7 cellular contexts compared by ENCODE assay signal in the genomic region with DNA sequence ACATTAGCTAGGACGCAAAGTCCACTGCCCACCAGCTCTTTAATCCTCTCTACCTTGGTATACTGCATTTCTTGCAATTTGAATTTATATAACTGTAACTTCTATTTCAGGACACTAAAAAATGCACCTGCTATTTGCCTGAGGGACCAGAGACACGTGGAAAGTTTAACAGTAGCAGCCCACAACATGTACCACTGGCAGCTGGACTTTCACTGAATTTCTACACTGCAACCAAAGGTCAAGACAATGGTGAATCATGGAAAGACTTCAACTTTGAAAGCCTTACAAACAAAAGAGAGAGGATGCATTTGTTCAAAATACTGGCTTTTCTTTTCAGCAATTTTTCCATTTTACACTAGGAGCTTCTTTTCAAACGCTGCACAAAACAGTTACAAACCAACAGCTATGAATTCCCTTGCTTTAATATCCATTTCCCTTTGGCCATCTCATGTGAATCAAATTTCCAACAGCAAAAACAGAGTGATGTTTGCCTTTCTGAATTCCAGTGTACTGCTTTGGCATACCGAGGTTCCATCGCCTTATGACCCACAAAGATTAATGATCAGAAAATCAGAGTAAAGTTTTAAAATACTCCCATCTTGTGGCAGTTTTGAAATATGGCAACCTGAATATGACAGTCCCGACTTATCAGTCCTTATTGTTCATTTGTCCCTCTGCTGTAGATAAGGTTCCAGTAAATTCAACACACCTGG. TPM values are rescaled to one million over a fixed set of nuclear protein-coding genes. Genes with fewer than 3 reads are reported as not detected.
DNase-seq lines count a peak whose midpoint lies in the region; ATAC-seq, FAIRE-seq and TF ChIP-seq lines count a peak whose summit lies in the region.

No MANE protein-coding gene starts in this region.

- H3K4me3 Mint-ChIP-seq in immature natural killer cell = no peak overlapping the region

- H3K27ac Mint-ChIP-seq in immature natural killer cell = no peak overlapping the region

- peaks cover 0 to 2% (median 0%) of the 10 kb centered on the region in 3 donors for H3K27me3 Mint-ChIP-seq in immature natural killer cell (ENCODE audit: low read depth in 3 of 3)

- ATAC-seq in HG02610 (IDR thresholded peaks at IDR 0.05; ENCODE audit: unreplicated experiment) = peak; percentile 69
- ATAC-seq in K562 = peak; percentile 84
- no peak for ATAC-seq in GM21390 (IDR thresholded peaks at IDR 0.05; ENCODE audit: unreplicated experiment)

- no peak overlapping the region for H3K27ac ChIP-seq in K562 (ENCODE audit: extremely low read depth, low read depth, low read length)
- H3K27ac ChIP-seq in subcutaneous abdominal adipose tissue (ENCODE audit: low read depth, low read length) = peak overlapping the region; percentile 34

- peak; percentile 40 to 84 (median 66); a peak in 5 of 6 replicates for TF ChIP-seq CTCF in K562 (IDR thresholded peaks at IDR 0.05 in 2 of 3, conservative IDR thresholded peaks at IDR 0.05 in 1 of 3; ENCODE audit: insufficient read depth in 2 of 3, low read depth in 1 of 3, low read length in 3 of 3)

- no peaks in the 10 kb centered on the region for H3K4me1 Mint-ChIP-seq in immature natural killer cell

- POLR2A ChIA-PET in K562 (lab: Yijun Ruan, JAX) = interaction anchor here (1.0 to 1.4 kb wide), 5 partner anchors 11 to 89 kb away, joined by 3 to 7 read pairs (median 4); a partner anchor contains a TSS

- no TSS peak for BruUV-seq in K562 (replicated peaks; lab: Mats Ljungman, UMichigan)

- in situ Hi-C loops in K562 (cut with MboI) = loop anchor here (5.0 to 10.0 kb wide), 3 partner anchors 90 to 517 kb away; no protein-coding TSS in a partner anchor

- peak; percentile 68 to 81 for TF ChIP-seq RAD21 in K562 (CRISPR knock-in tag; conservative IDR thresholded peaks at IDR 0.05 in 1 of 2, IDR thresholded peaks at IDR 0.05 in 1 of 2)

- no peak overlapping the region for H3K4me2 ChIP-seq in K562 (ENCODE audit: insufficient read depth, low read length)

- TF ChIP-seq EP300 in K562 (IDR thresholded peaks at IDR 0.05; ENCODE audit: low read length) = no peak

- no peaks in the 10 kb centered on the region for H3K36me3 ChIP-seq in K562 (ENCODE audit: control insufficient read depth, insufficient read depth, low read length)
- no peaks in the 10 kb centered on the region for H3K36me3 ChIP-seq in subcutaneous abdominal adipose tissue (ENCODE audit: control insufficient read depth in 5 of 5, insufficient read depth in 5 of 5, low read length in 5 of 5)

- CTCF ChIA-PET in K562 (lab: Yijun Ruan, JAX; ENCODE audit: low intra/inter-chr PET ratio) = interaction anchor here (1.2 to 1.8 kb wide), 2 partner anchors 90 to 447 kb away, joined by 4 to 11 read pairs; no protein-coding TSS in a partner anchor

- no peaks in the 10 kb centered on the region for H3K9me3 Mint-ChIP-seq in immature natural killer cell

- no peaks in the 10 kb centered on the region for H3K79me2 ChIP-seq in K562 (ENCODE audit: control insufficient read depth, insufficient read depth, low read length)

- FAIRE-seq in K562 (lab: Jason Lieb, UNC) = peak; percentile 89

- no peak for TF ChIP-seq POLR2A in K562 (conservative IDR thresholded peaks at IDR 0.05)

- no peaks in the 10 kb centered on the region for H3K36me3 Mint-ChIP-seq in immature natural killer cell

- no peak overlapping the region for H3K9ac ChIP-seq in K562 (ENCODE audit: insufficient read depth in 1 of 2, low read depth in 2 of 2, low read length in 2 of 2)
- no peak overlapping the region for H3K9ac ChIP-seq in subcutaneous abdominal adipose tissue (ENCODE audit: low read length in 5 of 5)

- H4K20me1 ChIP-seq in K562 (replicated peaks; ENCODE audit: control insufficient read depth, insufficient read depth, low read length) = no peaks in the 10 kb centered on the region

- H3K9me3 ChIP-seq in K562 (replicated peaks; ENCODE audit: control insufficient read depth, insufficient read depth, low read depth, low read length) = no peaks in the 10 kb centered on the region
- no peaks in the 10 kb centered on the region for H3K9me3 ChIP-seq in subcutaneous abdominal adipose tissue (ENCODE audit: control insufficient read depth in 5 of 5, low read length in 5 of 5)

- H3K27me3 ChIP-seq in K562 (ENCODE audit: control insufficient read depth in 2 of 2, insufficient read depth in 2 of 2, low read length in 2 of 2) = no peaks in the 10 kb centered on the region
- no peaks in the 10 kb centered on the region for H3K27me3 ChIP-seq in subcutaneous abdominal adipose tissue (ENCODE audit: control insufficient read depth in 5 of 5, insufficient read depth in 4 of 5, low read length in 5 of 5)

- no peaks in the 10 kb centered on the region for H3K9me1 ChIP-seq in K562 (ENCODE audit: control insufficient read depth, insufficient read depth, low read length)

- 27% methylated on average over 6 of the region's 6 CpGs for WGBS in K562 (ENCODE audit: insufficient coverage, low coverage, missing lambda C conversion rate)

- no peak overlapping the region for H2AFZ ChIP-seq in K562 (ENCODE audit: low read depth, low read length)

- H3K4me1 ChIP-seq in K562 (replicated peaks in 1 of 2; ENCODE audit: control insufficient read depth in 2 of 2, insufficient read depth in 2 of 2, low read length in 2 of 2) (no peaks in the 10 kb centered on the region), subcutaneous abdominal adipose tissue (ENCODE audit: control insufficient read depth in 5 of 5, insufficient read depth in 5 of 5, low read length in 5 of 5) (peaks cover 2 to 18% (median 16%) of the 10 kb centered on the region in 5 donors)

- intact Hi-C loops in K562 (cut with micrococcal nuclease) = loop anchor here (1.0 to 5.0 kb wide), 4 partner anchors 90 to 514 kb away; no protein-coding TSS in a partner anchor

- DNase-seq in GM04504 (ENCODE audit: low read depth) (peak; percentile 33), NCI-H2227 (lab: John Stamatoyannopoulos, UW; ENCODE audit: unreplicated experiment) (peak; percentile 52), K562 (ENCODE audit: extremely low read depth in 1 of 4, low spot score in 3 of 4) (peak; percentile 49 to 55 (median 50)), immature natural killer cell (peak in 2 of 3 donors; percentile 8 to 13)

- no peak overlapping the region for H3K4me3 ChIP-seq in K562
- no peak overlapping the region for H3K4me3 ChIP-seq in subcutaneous abdominal adipose tissue (ENCODE audit: low read depth in 1 of 5, low read length in 5 of 5)

TF ChIP-seq in K562, 482 proteins besides CTCF, POLR2A, EP300 and RAD21 (continues in another document):
- TF ChIP-seq NCOR1 (IDR thresholded peaks at IDR 0.05) (0 out of 2 replicates have a peak, but pooled peaks have one; percentile 13), MEIS2 (IDR thresholded peaks at IDR 0.05; ENCODE audit: partially characterized antibody) (peak; percentile 86), SOX6 (IDR thresholded peaks at IDR 0.05) (peak; percentile 81), ZNF561 (CRISPR knock-in tag; conservative IDR thresholded peaks at IDR 0.05) (no peak), ARNT (IDR thresholded peaks at IDR 0.05) (peak in 1 of 2 experiments; percentile 42; a peak in 1 of 4 replicates), SMARCC2 (IDR thresholded peaks at IDR 0.05; ENCODE audit: low read depth) (no peak)

RNA-seq across cellular contexts. Expression of a gene that starts 29.9 kb away (rescaled TPM):
- 62.9 and 248 TPM in 2 replicates for total RNA-seq in K562 (2011; cell fraction: chromatin; rRNA removed; ENCODE audit: low replicate concordance)
- total RNA-seq in K562 (2011; cell fraction: nucleolus; rRNA removed) = 23.0 and 31.5 TPM in 2 replicates
- total RNA-seq in K562 (2011; cell fraction: nucleoplasm; rRNA removed) = 90.9 and 129 TPM in 2 replicates
- total RNA-seq in K562 (2014; rRNA removed) = 68.9 and 88.0 TPM in 2 replicates
- total RNA-seq in K562 (2014; rRNA removed; fragmentation: Illumina TruSeq; extraction: Trizol) = 52.8 and 72.3 TPM in 2 replicates
- 60.8 and 61.5 TPM in 2 replicates for total RNA-seq in K562 (2015; rRNA removed; fragmentation: Illumina TruSeq; extraction: Trizol)
- total RNA-seq in K562 (2021) = 162 and 170 TPM in 2 replicates
- 97.5 and 152 TPM in 2 replicates for polyA plus RNA-seq in K562 (2011; rRNA removed)
- 24.1 and 54.7 TPM in 2 replicates for polyA plus RNA-seq in K562 (2011; cell fraction: cytosol; rRNA removed)
- 65.4 and 82.8 TPM in 2 replicates for polyA plus RNA-seq in K562 (2011; cell fraction: nucleus; rRNA removed)
- 163 and 412 TPM in 2 replicates for polyA plus RNA-seq in K562 (2012)
- polyA plus RNA-seq in K562 (2014; fragmentation: Illumina TruSeq; extraction: Trizol) = 468 and 562 TPM in 2 replicates
- polyA plus RNA-seq in K562 (2014; fragmentation: Nextera tagmentation; extraction: Ambion mirVana) = 100 to 1,000 TPM; 129 to 208 TPM
- 371 and 431 TPM in 2 replicates for polyA plus RNA-seq in K562 (2014; rRNA removed)
- 225 and 315 TPM in 2 replicates for polyA minus RNA-seq in K562 (2011; rRNA and poly(A)+ RNA removed)
- polyA minus RNA-seq in K562 (2011; cell fraction: cytosol; rRNA and poly(A)+ RNA removed) = 50.4 and 63.2 TPM in 2 replicates
- polyA minus RNA-seq in K562 (2011; cell fraction: nucleus; rRNA and poly(A)+ RNA removed) = 58.3 and 78.0 TPM in 2 replicates
- polyA plus RNA-seq in immature natural killer cell = 100 to 1,000 TPM in 1 of 3 donors, 10 to 100 TPM in 2; 71.7 to 107 (median 85.5) TPM

RNA-seq across cellular contexts. Expression of a gene that starts 30.8 kb away (rescaled TPM):
- 3.8 and 5.0 TPM in 2 replicates for total RNA-seq in K562 (2011; cell fraction: chromatin; rRNA removed; ENCODE audit: low replicate concordance)
- total RNA-seq in K562 (2011; cell fraction: nucleolus; rRNA removed) = 1.8 and 2.3 TPM in 2 replicates
- 4.3 and 9.5 TPM in 2 replicates for total RNA-seq in K562 (2011; cell fraction: nucleoplasm; rRNA removed)
- 1.7 and 2.6 TPM in 2 replicates for total RNA-seq in K562 (2014; rRNA removed)
- total RNA-seq in K562 (2014; rRNA removed; fragmentation: Illumina TruSeq; extraction: Trizol) = 4.3 and 4.8 TPM in 2 replicates
- 2.0 and 2.7 TPM in 2 replicates for total RNA-seq in K562 (2015; rRNA removed; fragmentation: Illumina TruSeq; extraction: Trizol)
- 2.2 and 2.5 TPM in 2 replicates for total RNA-seq in K562 (2021)
- 1.2 and 1.8 TPM in 2 replicates for polyA plus RNA-seq in K562 (2011; rRNA removed)
- 0.22 and 0.68 TPM in 2 replicates for polyA plus RNA-seq in K562 (2011; cell fraction: cytosol; rRNA removed)
- polyA plus RNA-seq in K562 (2011; cell fraction: nucleus; rRNA removed) = 2.0 and 2.1 TPM in 2 replicates
- polyA plus RNA-seq in K562 (2012) = 2.0 and 3.0 TPM in 2 replicates
- 2.8 and 3.3 TPM in 2 replicates for polyA plus RNA-seq in K562 (2014; fragmentation: Illumina TruSeq; extraction: Trizol)
- 1 to 10 TPM; 1.7 to 2.1 TPM for polyA plus RNA-seq in K562 (2014; fragmentation: Nextera tagmentation; extraction: Ambion mirVana)
- 2.7 and 2.9 TPM in 2 replicates for polyA plus RNA-seq in K562 (2014; rRNA removed)
- 0.53 and 0.81 TPM in 2 replicates for polyA minus RNA-seq in K562 (2011; rRNA and poly(A)+ RNA removed)
- 0.76 TPM in 1 of 2 replicates, not detected in the other for polyA minus RNA-seq in K562 (2011; cell fraction: cytosol; rRNA and poly(A)+ RNA removed)
- polyA minus RNA-seq in K562 (2011; cell fraction: nucleus; rRNA and poly(A)+ RNA removed) = 0.94 and 1.7 TPM in 2 replicates
- polyA plus RNA-seq in immature natural killer cell = 1 to 10 TPM; 1.3 to 2.6 (median 1.5) TPM
